ENCODE assay signal across 30 cellular contexts in the genomic region with DNA sequence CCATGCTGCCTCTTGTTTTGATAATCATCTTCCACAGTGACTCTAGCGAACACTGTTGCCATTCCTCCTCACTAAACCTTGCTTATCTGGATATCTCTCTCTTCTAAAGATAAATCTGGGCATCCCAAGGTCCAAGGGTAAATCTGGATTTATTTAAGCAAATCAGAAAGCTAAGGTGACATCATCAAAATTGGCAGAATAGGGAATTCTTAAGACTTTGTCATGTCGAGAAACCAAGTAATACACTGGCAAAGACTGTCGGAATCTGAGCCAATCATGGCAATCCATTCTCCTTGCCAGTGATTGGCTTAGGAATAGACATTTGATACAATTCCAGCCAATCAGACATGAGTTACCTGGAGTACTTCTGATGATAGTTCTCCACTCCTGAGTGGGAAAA.
"Had no signal": no experiment of that assay in that cellular context is flagged by ENCODE, and none has a peak within 500 bp of the region (broad histone marks: within the 10 kb centered on the region; RNA-seq: fewer than 3 reads in every experiment).

No MANE protein-coding gene starts in this region.

- DNase-seq: hypothalamus; immature natural killer cell; kidney; left colon; left lung; lower lobe of right lung; mesendoderm; naive B cell; natural killer cell; nephron progenitor cell; occipital lobe; psoas muscle; stimulated activated CD4-positive, alpha-beta T cell treated with anti-CD3 and anti-CD28 coated beads, Interleukin-12 subunit alpha, Interleukin-12 subunit beta, amount 100 ng/mL, for 4 hours; stimulated activated CD4-positive, alpha-beta T cell treated with anti-CD3 and anti-CD28 coated beads, Interleukin-15, amount 100 ng/mL, for 24 hours; stimulated activated CD4-positive, alpha-beta T cell treated with anti-CD3 and anti-CD28 coated beads, Interleukin-2, amount 100 ng/mL, for 24 hours; stimulated activated CD4-positive, alpha-beta T cell treated with anti-CD3 and anti-CD28 coated beads, Interleukin-4, amount 100 ng/mL, for 1 hour; stimulated activated naive B cell treated with anti-CD40 and anti-IgM and Interleukin-4, amounts not matched to agents 10 μg/mL and 1 μg/mL and 100 μg/mL, for 72 hours; stimulated activated naive CD8-positive, alpha-beta T cell treated with anti-CD3 and anti-CD28 coated beads, Interleukin-15, Interleukin-2, amounts not matched to agents 100 U/mL and 50 U/mL, for 24 hours; stomach; testis; thyroid gland; transverse colon; upper lobe of left lung had no signal

- H3K27me3 ChIP-seq: left lung, neural progenitor cell, neutrophil, stomach, testis, thyroid gland, transverse colon, upper lobe of left lung, vagina had no signal

- H3K9ac ChIP-seq: neural progenitor cell, parathyroid adenoma had no signal

- H3K4me1 ChIP-seq: left lung, lower lobe of right lung, neural progenitor cell, parathyroid adenoma, psoas muscle, stomach, testis, thyroid gland, transverse colon, upper lobe of left lung, vagina had no signal

- ATAC-seq: left colon; left lung; lower lobe of right lung; natural killer cell; psoas muscle; sciatic nerve; stimulated activated naive B cell treated with anti-CD40 and anti-IgM and Interleukin-4, amounts not matched to agents 10 μg/mL and 1 μg/mL and 100 μg/mL, for 72 hours; stimulated activated naive CD8-positive, alpha-beta T cell treated with anti-CD3 and anti-CD28 coated beads, Interleukin-15, Interleukin-2, amounts not matched to agents 100 U/mL and 50 U/mL, for 24 hours had no signal

- H3K79me2 ChIP-seq: parathyroid adenoma had no signal

- H3K4me3 ChIP-seq: left lung, lower lobe of right lung, neural progenitor cell, psoas muscle, skin epidermis, stomach, testis, thyroid gland, transverse colon, upper lobe of left lung, vagina had no signal

- H3K27ac ChIP-seq: left lung, lower lobe of right lung, neural progenitor cell, neutrophil, parathyroid adenoma, psoas muscle, skin epidermis, stomach, testis, thyroid gland, transverse colon, upper lobe of left lung, vagina had no signal

- H3K36me3 ChIP-seq: left lung, lower lobe of right lung, neural progenitor cell, neutrophil, stomach, thyroid gland, transverse colon, upper lobe of left lung, vagina had no signal

- H3K9me3 ChIP-seq: left lung, lower lobe of right lung, neutrophil, psoas muscle, stomach, testis, thyroid gland, transverse colon, upper lobe of left lung, vagina had no signal

- H3K4me2 ChIP-seq: neural progenitor cell had no signal

- H2AFZ ChIP-seq: neural progenitor cell, parathyroid adenoma had no signal

- FAIRE-seq: islet of Langerhans, kidney had no signal
